ENCODE assay signal across 23 cellular contexts in genomic region chr17:32636593-32637218, GRCh38.
"Had no signal": no experiment of that assay in that cellular context is flagged by ENCODE, and none has a peak within 500 bp of the region (broad histone marks: within the 10 kb centered on the region; RNA-seq: fewer than 3 reads in every experiment).

No MANE protein-coding gene starts in this region.

- H3K36me3 ChIP-seq: SJSA1 had no signal

- H3K4me1 ChIP-seq: ascending aorta, body of pancreas, SJSA1 had no signal

- H3K4me2 ChIP-seq: KMS-11 had no signal

- H3K4me3 ChIP-seq: ascending aorta, body of pancreas, SJSA1 had no signal

- DNase-seq: activated CD4-positive, alpha-beta T cell treated with anti-CD3 and anti-CD28 coated beads for 48 hours; activated CD4-positive, alpha-beta T cell treated with anti-CD3 and anti-CD28 coated beads, Interleukin-2, amount 50 U/mL, for 4 hours; activated CD4-positive, CD25-positive, alpha-beta regulatory T cell treated with anti-CD3 and anti-CD28 coated beads, Interleukin-2, amount 50 U/mL, for 72 hours; activated CD8-positive, alpha-beta memory T cell treated with anti-CD3 and anti-CD28 coated beads, Interleukin-2, amount 50 U/mL, for 48 hours; activated CD8-positive, alpha-beta T cell treated with anti-CD3 and anti-CD28 coated beads, Interleukin-2, amount 10 ng/mL, durations not matched to agents 7 days and 5 days; activated naive CD4-positive, alpha-beta T cell; activated T-cell treated with anti-CD3 and anti-CD28 coated beads, Interleukin-2, amount 50 U/mL, for 1 hour; amniotic stem cell; body of pancreas; NCI-H1105; NCI-H1436 treated with DMSO at 0.1 percent for 48 hours; NCI-H187; NCI-H2081; NCI-H2171 treated with DMSO at 0.1 percent for 48 hours; NCI-H226; NCI-H526; NCI-H82; SHP77; T-helper 17 cell; T-helper 9 cell had no signal

- H3K27ac ChIP-seq: ascending aorta, body of pancreas, KMS-11, SJSA1 had no signal

- H3K9ac ChIP-seq: KMS-11 had no signal

- H3K27me3 ChIP-seq: ascending aorta, body of pancreas, SJSA1 had no signal

- H3K9me3 ChIP-seq: ascending aorta, body of pancreas, SJSA1 had no signal
